In genomic region chr2:215881582-215881981, GRCh38 we compare ENCODE assay signal across 23 cellular contexts.
A peak's percentile ranks its signal among the peaks of the same experiment; 100 is the strongest.
DNase-seq lines count a peak whose midpoint lies in the region; ATAC-seq and TF ChIP-seq lines count a peak whose summit lies in the region.
"Had no signal": no experiment of that assay in that cellular context is flagged by ENCODE, and none has a peak within 500 bp of the region (broad histone marks: within the 10 kb centered on the region; RNA-seq: fewer than 3 reads in every experiment).

No MANE protein-coding gene starts in this region.

- H3K4me1 ChIP-seq in ACC112 (ENCODE audit: control insufficient read depth, insufficient read depth, low read length, unreplicated experiment) (peaks cover 37% of the 10 kb centered on the region), SK-N-SH (ENCODE audit: control insufficient read depth in 1 of 2, insufficient read depth in 2 of 2, low read depth in 1 of 2, low read length in 1 of 2) (peaks cover 0 to 21% of the 10 kb centered on the region in 2 experiments; a peak in 1 of 4 replicates), gastroesophageal sphincter (peaks cover 4 to 27% (median 7%) of the 10 kb centered on the region in 3 donors), hepatocyte (ENCODE audit: insufficient read depth) (peaks cover 6% of the 10 kb centered on the region)
- H3K4me1 ChIP-seq: BLaER1, left lung had no signal

- no peak for TF ChIP-seq POLR2A in gastroesophageal sphincter (IDR thresholded peaks at IDR 0.05)

- peaks cover 42% of the 10 kb centered on the region for H3K4me1 Mint-ChIP-seq in nephron progenitor cell

- H3K9me2 ChIP-seq in SK-N-SH (no peaks in the 10 kb centered on the region), hepatocyte (replicated peaks; ENCODE audit: insufficient read depth) (no peaks in the 10 kb centered on the region)

- H3K4me2 ChIP-seq in SK-N-SH = no peak overlapping the region
- H3K4me2 ChIP-seq in hepatocyte = no peak overlapping the region
- H3K4me2 ChIP-seq: BLaER1 had no signal

- H3K9me3 ChIP-seq in SK-N-SH = no peaks in the 10 kb centered on the region
- H3K9me3 ChIP-seq in gastroesophageal sphincter = peaks cover 0 to 8% (median 0%) of the 10 kb centered on the region in 3 donors
- H3K9me3 ChIP-seq in hepatocyte (ENCODE audit: low read depth) = no peaks in the 10 kb centered on the region
- H3K9me3 ChIP-seq: BLaER1 had no signal

- peak overlapping the region; percentile 9 for H3K27ac Mint-ChIP-seq in nephron progenitor cell
- H3K27ac Mint-ChIP-seq: activated naive CD4-positive, alpha-beta T cell treated with anti-CD3 and anti-CD28 coated beads, Interleukin-2, amount 50 U/mL, for 72 hours; activated T-cell treated with anti-CD3 and anti-CD28 coated beads, Interleukin-2, amount 50 U/mL, for 72 hours had no signal

- no peak for TF ChIP-seq EP300 in SK-N-SH (IDR thresholded peaks at IDR 0.05; ENCODE audit: borderline replicate concordance in 1 of 2, low read depth in 1 of 2, low read length in 1 of 2)
- no peak for TF ChIP-seq EP300 in gastroesophageal sphincter (IDR thresholded peaks at IDR 0.05)

- no peaks in the 10 kb centered on the region for H3K27me3 ChIP-seq in ACC112 (ENCODE audit: insufficient read depth, low read length)
- H3K27me3 ChIP-seq in SK-N-SH (ENCODE audit: insufficient read depth) = no peaks in the 10 kb centered on the region
- no peaks in the 10 kb centered on the region for H3K27me3 ChIP-seq in gastroesophageal sphincter
- H3K27me3 ChIP-seq in hepatocyte = no peaks in the 10 kb centered on the region
- H3K27me3 ChIP-seq: BLaER1, esophagus muscularis mucosa, heart right ventricle, left lung, stomach had no signal

- CTCF ChIA-PET in SK-N-SH (lab: Yijun Ruan, JAX) = interaction anchor here (0.9 to 1.4 kb wide), 3 partner anchors 14 to 33 kb away, joined by 3 to 4 read pairs (median 3); no protein-coding TSS in a partner anchor

- TF ChIP-seq RAD21 in SK-N-SH (IDR thresholded peaks at IDR 0.05; ENCODE audit: low read length) = no peak

- H3K4me3 Mint-ChIP-seq in nephron progenitor cell = no peak overlapping the region
- H3K4me3 Mint-ChIP-seq: activated T-cell treated with anti-CD3 and anti-CD28 coated beads, Interleukin-2, amount 50 U/mL, for 72 hours had no signal

- TF ChIP-seq CTCF in SK-N-SH (IDR thresholded peaks at IDR 0.05) (no peak), nephron progenitor cell (IDR thresholded peaks at IDR 0.05) (no peak), gastroesophageal sphincter (IDR thresholded peaks at IDR 0.05) (no peak), hepatocyte (IDR thresholded peaks at IDR 0.05; ENCODE audit: poor library complexity) (no peak)

- peaks cover 3% of the 10 kb centered on the region for H3K27me3 Mint-ChIP-seq in nephron progenitor cell (ENCODE audit: low read depth, poor library complexity)

- no peak for ATAC-seq in gastroesophageal sphincter
- no peak for ATAC-seq in HG03460 (IDR thresholded peaks at IDR 0.05; ENCODE audit: unreplicated experiment)
- ATAC-seq: activated naive CD4-positive, alpha-beta T cell treated with anti-CD3 and anti-CD28 coated beads, Interleukin-2, amount 50 U/mL, for 72 hours; activated T-cell treated with anti-CD3 and anti-CD28 coated beads, Interleukin-2, amount 50 U/mL, for 72 hours; heart right ventricle; left lung had no signal

- H3K27ac ChIP-seq in ACC112 (ENCODE audit: low read depth, low read length) (peak overlapping the region; percentile 25; the same call in 1 of the 2 replicates), SK-N-SH (ENCODE audit: low read depth in 2 of 2, low read length in 1 of 2) (peak overlapping the region in 1 of 2 experiments; percentile 15; a peak in 1 of 4 replicates), gastroesophageal sphincter (no peak overlapping the region), hepatocyte (no peak overlapping the region)
- H3K27ac ChIP-seq: BLaER1, esophagus muscularis mucosa, heart right ventricle, left lung, stomach had no signal

- DNase-seq in HT1080 (ENCODE audit: low read depth) = peak; percentile 11
- no peak for DNase-seq in SK-N-SH
- no peak for DNase-seq in nephron progenitor cell
- DNase-seq in hepatocyte (ENCODE audit: low spot score) = no peak
- no peak for DNase-seq in activated CD8-positive, alpha-beta memory T cell treated with anti-CD3 and anti-CD28 coated beads, Interleukin-2, amount 50 U/mL, for 4 hours
- DNase-seq: activated CD4-positive, alpha-beta T cell treated with anti-CD3 and anti-CD28 coated beads for 1 hour; activated T-cell treated with anti-CD3 and anti-CD28 coated beads, Interleukin-2, amount 50 U/mL, for 72 hours; Calu3; effector CD8-positive, alpha-beta T cell; GDM1; heart right ventricle; KG1; left lung; NCI-H1930; retina; stomach; SW 1271 had no signal

- no peak overlapping the region for H3K9ac ChIP-seq in SK-N-SH
- H3K9ac ChIP-seq: BLaER1 had no signal

- 81% methylated on average over 2 of the region's 2 CpGs for WGBS in SK-N-SH (ENCODE audit: low lambda C conversion rate)
- 48% methylated on average over 2 of the region's 2 CpGs for WGBS in gastroesophageal sphincter (ENCODE audit: low coverage in 1 of 2), 2 donors
- 81% methylated on average over 2 of the region's 2 CpGs for WGBS in hepatocyte (ENCODE audit: low lambda C conversion rate, missing lambda C conversion rate)

- H3F3A ChIP-seq in SK-N-SH (replicated peaks; ENCODE audit: insufficient read depth) = peaks cover 5% of the 10 kb centered on the region

- H3K36me3 ChIP-seq in ACC112 (ENCODE audit: insufficient read depth, low read length) (no peaks in the 10 kb centered on the region), SK-N-SH (replicated peaks in 1 of 2; ENCODE audit: control insufficient read depth in 1 of 2, insufficient read depth in 2 of 2, low read length in 1 of 2) (peaks cover 0 to under 1% of the 10 kb centered on the region in 2 experiments), gastroesophageal sphincter (no peaks in the 10 kb centered on the region), hepatocyte (replicated peaks; ENCODE audit: insufficient read depth, low read depth) (no peaks in the 10 kb centered on the region)
- H3K36me3 ChIP-seq: BLaER1, esophagus muscularis mucosa, heart right ventricle, left lung, stomach had no signal

- no peak overlapping the region for H3K4me3 ChIP-seq in ACC112 (ENCODE audit: low read depth, low read length)
- no peak overlapping the region for H3K4me3 ChIP-seq in SK-N-SH (ENCODE audit: low read depth in 2 of 2, low read length in 1 of 2)
- no peak overlapping the region for H3K4me3 ChIP-seq in gastroesophageal sphincter
- H3K4me3 ChIP-seq in hepatocyte = no peak overlapping the region
- H3K4me3 ChIP-seq: BLaER1, esophagus muscularis mucosa, heart right ventricle, left lung, stomach had no signal

- peaks cover 14% of the 10 kb centered on the region for H3K36me3 Mint-ChIP-seq in nephron progenitor cell (ENCODE audit: low read depth)
- H3K36me3 Mint-ChIP-seq: activated naive CD4-positive, alpha-beta T cell treated with anti-CD3 and anti-CD28 coated beads, Interleukin-2, amount 50 U/mL, for 72 hours had no signal

- no peaks in the 10 kb centered on the region for H3K79me2 ChIP-seq in ACC112 (ENCODE audit: control insufficient read depth, insufficient read depth, low read length, unreplicated experiment)
- no peaks in the 10 kb centered on the region for H3K79me2 ChIP-seq in SK-N-SH (ENCODE audit: insufficient read depth)
- no peaks in the 10 kb centered on the region for H3K79me2 ChIP-seq in hepatocyte

- H3K9me3 Mint-ChIP-seq in nephron progenitor cell = peaks cover 21% of the 10 kb centered on the region
- H3K9me3 Mint-ChIP-seq: activated naive CD4-positive, alpha-beta T cell treated with anti-CD3 and anti-CD28 coated beads, Interleukin-2, amount 50 U/mL, for 72 hours; activated T-cell treated with anti-CD3 and anti-CD28 coated beads, Interleukin-2, amount 50 U/mL, for 72 hours had no signal

- H2AFZ ChIP-seq in ACC112 (ENCODE audit: low read length, unreplicated experiment) (no peak overlapping the region), SK-N-SH (ENCODE audit: low read depth) (no peak overlapping the region), hepatocyte (no peak overlapping the region)

- POLR2A ChIA-PET in SK-N-SH (lab: Yijun Ruan, JAX) = no interaction called here

- no peaks in the 10 kb centered on the region for H4K20me1 ChIP-seq in SK-N-SH (ENCODE audit: insufficient read depth)
- H4K20me1 ChIP-seq in hepatocyte (ENCODE audit: insufficient read depth, poor library complexity, severe bottlenecking) = no peaks in the 10 kb centered on the region
- H4K20me1 ChIP-seq: BLaER1 had no signal

TF ChIP-seq in SK-N-SH, 30 proteins besides CTCF, POLR2A, EP300 and RAD21:
- TF ChIP-seq RFX5 (IDR thresholded peaks at IDR 0.05; ENCODE audit: low read length) = no peak
- no peak for TF ChIP-seq GABPA (IDR thresholded peaks at IDR 0.05; ENCODE audit: low read depth)
- TF ChIP-seq FOSL2 (IDR thresholded peaks at IDR 0.05; ENCODE audit: borderline replicate concordance, low read depth) = no peak; the same call in 1 of the 2 replicates
- 0 out of 2 replicates have a peak, but pooled peaks have one; percentile 12 for TF ChIP-seq TCF12 (IDR thresholded peaks at IDR 0.05)
- TF ChIP-seq NFIC (IDR thresholded peaks at IDR 0.05; ENCODE audit: borderline replicate concordance) = peak; percentile 38; the same call in 1 of the 2 replicates
- no peak for TF ChIP-seq MEF2A (IDR thresholded peaks at IDR 0.05; ENCODE audit: borderline replicate concordance, low read depth)
- no peak for TF ChIP-seq FOXM1 (IDR thresholded peaks at IDR 0.05; ENCODE audit: low read depth)
- no peak for TF ChIP-seq GATA2 (CRISPR knock-in tag; IDR thresholded peaks at IDR 0.05)
TF ChIP-seq in SK-N-SH: peak in this region for 2.
